Comparison of ENCODE assay signal across 27 cellular contexts in genomic region chr14:86938356-86938755, GRCh38.
"Had no signal": no experiment of that assay in that cellular context is flagged by ENCODE, and none has a peak within 500 bp of the region (broad histone marks: within the 10 kb centered on the region; RNA-seq: fewer than 3 reads in every experiment).

No MANE protein-coding gene starts in this region.

- H3K4me3 ChIP-seq: lower lobe of right lung, mucosa of descending colon, ovary, psoas muscle, spleen, suprapubic skin, tibial artery, upper lobe of right lung had no signal

- H3K4me3 Mint-ChIP-seq: activated CD8-positive, alpha-beta T cell treated with anti-CD3 and anti-CD28 coated beads for 36 hours; activated naive CD4-positive, alpha-beta T cell treated with anti-CD3 and anti-CD28 coated beads, Interleukin-2, amount 50 U/mL, for 24 hours; activated naive CD8-positive, alpha-beta T cell treated with anti-CD3 and anti-CD28 coated beads, Interleukin-2, amount 50 U/mL, for 24 hours; activated T-cell treated with anti-CD3 and anti-CD28 coated beads, Interleukin-2, amount 50 U/mL, for 4 hours; activated T-helper 17 cell treated with anti-CD3 and anti-CD28 coated beads, Interleukin-2, amount 50 U/mL, for 72 hours; central memory CD8-positive, alpha-beta T cell; nephron progenitor cell; WTC11 had no signal

- H3K27me3 ChIP-seq: neutrophil, ovary, spleen, suprapubic skin, tibial artery, upper lobe of right lung had no signal

- H3K36me3 ChIP-seq: lower lobe of right lung, neutrophil, ovary, spleen, suprapubic skin, tibial artery, upper lobe of right lung had no signal

- H3K27ac Mint-ChIP-seq: activated CD8-positive, alpha-beta T cell treated with anti-CD3 and anti-CD28 coated beads for 36 hours; activated naive CD4-positive, alpha-beta T cell treated with anti-CD3 and anti-CD28 coated beads, Interleukin-2, amount 50 U/mL, for 24 hours; activated naive CD8-positive, alpha-beta T cell treated with anti-CD3 and anti-CD28 coated beads, Interleukin-2, amount 50 U/mL, for 24 hours; activated T-helper 17 cell treated with anti-CD3 and anti-CD28 coated beads, Interleukin-2, amount 50 U/mL, for 72 hours; nephron progenitor cell; WTC11 had no signal

- DNase-seq: activated CD4-positive, alpha-beta T cell treated with anti-CD3 and anti-CD28 coated beads, Interleukin-2, amount 50 U/mL, for 1 hour; activated CD8-positive, alpha-beta T cell treated with anti-CD3 and anti-CD28 coated beads for 36 hours; activated gamma-delta T cell treated with Interleukin-2 at 50 U/mL for 16 hours; activated naive CD8-positive, alpha-beta T cell treated with anti-CD3 and anti-CD28 coated beads, Interleukin-2, amount 50 U/mL, for 24 hours; activated T-cell treated with anti-CD3 and anti-CD28 coated beads, Interleukin-2, amount 50 U/mL, for 4 hours; dermis blood vessel endothelial cell; effector CD4-positive, alpha-beta T cell; glutamatergic neuron; islet precursor cell; lower lobe of right lung; mucosa of descending colon; nephron progenitor cell; ovary; psoas muscle; right cardiac atrium; spleen; stimulated activated naive CD4-positive, alpha-beta T cell; T-helper 2 cell; tibial artery; upper lobe of right lung had no signal

- H3K9me3 ChIP-seq: lower lobe of right lung, neutrophil, ovary, psoas muscle, spleen, suprapubic skin, tibial artery, upper lobe of right lung had no signal

- ATAC-seq: activated CD8-positive, alpha-beta T cell treated with anti-CD3 and anti-CD28 coated beads for 36 hours; activated naive CD8-positive, alpha-beta T cell treated with anti-CD3 and anti-CD28 coated beads, Interleukin-2, amount 50 U/mL, for 24 hours; activated T-cell treated with anti-CD3 and anti-CD28 coated beads, Interleukin-2, amount 50 U/mL, for 4 hours; activated T-helper 17 cell treated with anti-CD3 and anti-CD28 coated beads, Interleukin-2, amount 50 U/mL, for 72 hours; left lobe of liver; lower lobe of right lung; mucosa of descending colon; psoas muscle; right cardiac atrium; upper lobe of right lung; WTC11 had no signal

- H3K4me1 Mint-ChIP-seq: activated naive CD4-positive, alpha-beta T cell treated with anti-CD3 and anti-CD28 coated beads, Interleukin-2, amount 50 U/mL, for 24 hours; activated naive CD8-positive, alpha-beta T cell treated with anti-CD3 and anti-CD28 coated beads, Interleukin-2, amount 50 U/mL, for 24 hours; activated T-helper 17 cell treated with anti-CD3 and anti-CD28 coated beads, Interleukin-2, amount 50 U/mL, for 72 hours; central memory CD8-positive, alpha-beta T cell; nephron progenitor cell had no signal

- H3K27me3 Mint-ChIP-seq: activated CD8-positive, alpha-beta T cell treated with anti-CD3 and anti-CD28 coated beads for 36 hours; activated naive CD4-positive, alpha-beta T cell treated with anti-CD3 and anti-CD28 coated beads, Interleukin-2, amount 50 U/mL, for 24 hours; activated naive CD8-positive, alpha-beta T cell treated with anti-CD3 and anti-CD28 coated beads, Interleukin-2, amount 50 U/mL, for 24 hours; activated T-helper 17 cell treated with anti-CD3 and anti-CD28 coated beads, Interleukin-2, amount 50 U/mL, for 72 hours; central memory CD8-positive, alpha-beta T cell had no signal

- H3K4me1 ChIP-seq: lower lobe of right lung, psoas muscle, spleen, suprapubic skin, tibial artery, upper lobe of right lung had no signal

- H3K9me3 Mint-ChIP-seq: activated naive CD4-positive, alpha-beta T cell treated with anti-CD3 and anti-CD28 coated beads, Interleukin-2, amount 50 U/mL, for 24 hours; nephron progenitor cell had no signal

- H3K27ac ChIP-seq: lower lobe of right lung, neutrophil, ovary, psoas muscle, spleen, suprapubic skin, tibial artery, upper lobe of right lung had no signal

- H3K36me3 Mint-ChIP-seq: activated naive CD4-positive, alpha-beta T cell treated with anti-CD3 and anti-CD28 coated beads, Interleukin-2, amount 50 U/mL, for 24 hours; WTC11 had no signal
